In genomic region chr16:19481291-19481690, GRCh38 we compare ENCODE assay signal across 18 cellular contexts. TPM values are rescaled to one million over a fixed set of nuclear protein-coding genes. Genes with fewer than 3 reads are reported as not detected.
DNase-seq lines count a peak whose midpoint lies in the region; ATAC-seq, FAIRE-seq and TF ChIP-seq lines count a peak whose summit lies in the region.
"Had no signal": no experiment of that assay in that cellular context is flagged by ENCODE, and none has a peak within 500 bp of the region (broad histone marks: within the 10 kb centered on the region; RNA-seq: fewer than 3 reads in every experiment).

No MANE protein-coding gene starts in this region.

- TF ChIP-seq POLR2A in A549 (IDR thresholded peaks at IDR 0.05; ENCODE audit: low read length): no peak
- no peak for TF ChIP-seq POLR2A in HepG2 (IDR thresholded peaks at IDR 0.05; ENCODE audit: insufficient read depth in 1 of 2, low read depth in 2 of 2, low read length in 2 of 2)
- no peak for TF ChIP-seq POLR2A in esophagus squamous epithelium (IDR thresholded peaks at IDR 0.05)

- no peak overlapping the region for H3K4me3 Mint-ChIP-seq in activated T-helper 17 cell treated with anti-CD3 and anti-CD28 coated beads, Interleukin-2, amount 50 U/mL, for 72 hours

- DNase-seq in A549 (ENCODE audit: low read depth in 1 of 2, low spot score in 1 of 2) (peak in 1 of 2 experiments; percentile 19), HUDEP-2 (lab: John Stamatoyannopoulos, UW; ENCODE audit: unreplicated experiment in 76 of 76) (peak in 46 of 76 experiments; percentile 2 to 72 (median 24)), astrocyte of the hippocampus (ENCODE audit: low read depth, low spot score) (peak; percentile 21), HepG2 (ENCODE audit: low spot score) (no peak), esophagus squamous epithelium (lab: John Stamatoyannopoulos, UW) (no peak)
- DNase-seq: AML-193, Calu3, DMS79, NCI-H1048, NCI-H146, NCI-H345, NCI-H526 treated with DMSO at 0.1 percent for 48 hours had no signal

- no peaks in the 10 kb centered on the region for H3K9me3 Mint-ChIP-seq in activated T-helper 17 cell treated with anti-CD3 and anti-CD28 coated beads, Interleukin-2, amount 50 U/mL, for 72 hours

- FAIRE-seq in A549 (lab: Jason Lieb, UNC): no peak
- FAIRE-seq in HepG2 (lab: Jason Lieb, UNC): no peak
- FAIRE-seq: G401.6, GM12892, H54 had no signal

- H3K9ac ChIP-seq in HepG2 (ENCODE audit: insufficient read depth, low read depth, low read length): no peak overlapping the region

- H3K36me3 ChIP-seq in HepG2 (replicated peaks in 1 of 2; ENCODE audit: control insufficient read depth in 1 of 2, insufficient read depth in 2 of 2, low read length in 2 of 2) (no peaks in the 10 kb centered on the region), esophagus squamous epithelium (no peaks in the 10 kb centered on the region)

- peaks cover 5% of the 10 kb centered on the region for H3K27me3 Mint-ChIP-seq in activated T-helper 17 cell treated with anti-CD3 and anti-CD28 coated beads, Interleukin-2, amount 50 U/mL, for 72 hours

- no peaks in the 10 kb centered on the region for H3K79me2 ChIP-seq in HepG2 (ENCODE audit: insufficient read depth, low read length)

- H3K9me3 ChIP-seq in A549 (peaks cover 4% of the 10 kb centered on the region; the same call in 1 of the 3 replicates), HepG2 (ENCODE audit: low read length) (no peaks in the 10 kb centered on the region), esophagus squamous epithelium (no peaks in the 10 kb centered on the region)

- no peak for TF ChIP-seq CTCF in A549 (IDR thresholded peaks at IDR 0.05)
- no peak for TF ChIP-seq CTCF in HepG2 (CRISPR knock-in tag; IDR thresholded peaks at IDR 0.05)
- TF ChIP-seq CTCF in esophagus squamous epithelium (IDR thresholded peaks at IDR 0.05): no peak

- no peak for ATAC-seq in A549
- no peak for ATAC-seq in HepG2
- no peak for ATAC-seq in GM18909 (IDR thresholded peaks at IDR 0.05; ENCODE audit: poor library complexity, unreplicated experiment)
- ATAC-seq in GM21423 (IDR thresholded peaks at IDR 0.05; ENCODE audit: unreplicated experiment): no peak
- no peak for ATAC-seq in activated T-helper 17 cell treated with anti-CD3 and anti-CD28 coated beads, Interleukin-2, amount 50 U/mL, for 72 hours (replicated peaks)

- no peaks in the 10 kb centered on the region for H3K4me1 Mint-ChIP-seq in activated T-helper 17 cell treated with anti-CD3 and anti-CD28 coated beads, Interleukin-2, amount 50 U/mL, for 72 hours

- WGBS in A549 (ENCODE audit: missing lambda C conversion rate): 88% methylated on average over 2 of the region's 2 CpGs
- WGBS in HepG2 (ENCODE audit: low lambda C conversion rate): 38% methylated on average over 2 of the region's 2 CpGs
- 74% methylated on average over 2 of the region's 2 CpGs for WGBS in esophagus squamous epithelium, 2 donors

- TF ChIP-seq EP300 in A549 (IDR thresholded peaks at IDR 0.05) (no peak), HepG2 (IDR thresholded peaks at IDR 0.05; ENCODE audit: low read depth in 2 of 2, low read length in 2 of 2) (no peak), HepG2 (CRISPR knock-in tag; IDR thresholded peaks at IDR 0.05; ENCODE audit: borderline replicate concordance) (no peak)

- H3K27ac ChIP-seq in A549 (peak overlapping the region; percentile 3 to 70; a peak in 4 of 6 replicates), HepG2 (ENCODE audit: extremely low read length, insufficient read depth, low read length) (no peak overlapping the region), esophagus squamous epithelium (no peak overlapping the region)

- H3K27ac Mint-ChIP-seq in activated T-helper 17 cell treated with anti-CD3 and anti-CD28 coated beads, Interleukin-2, amount 50 U/mL, for 72 hours: no peak overlapping the region

- H3K4me3 ChIP-seq in A549 (no peak overlapping the region), HepG2 (replicated peaks in 1 of 3; ENCODE audit: insufficient read depth in 1 of 3, low read depth in 2 of 3, low read length in 3 of 3) (no peak overlapping the region), esophagus squamous epithelium (no peak overlapping the region)

- H3K4me1 ChIP-seq in A549: peaks cover 21% of the 10 kb centered on the region
- H3K4me1 ChIP-seq in HepG2 (ENCODE audit: insufficient read depth, low read length): peaks cover 33% of the 10 kb centered on the region
- H3K4me1 ChIP-seq in esophagus squamous epithelium: peaks cover 0 to 13% (median 0%) of the 10 kb centered on the region in 3 donors

- H3K27me3 ChIP-seq in HepG2 (ENCODE audit: control insufficient read depth in 1 of 2, insufficient read depth in 2 of 2, low read length in 2 of 2) (no peaks in the 10 kb centered on the region), esophagus squamous epithelium (no peaks in the 10 kb centered on the region)

- BruUV-seq in HepG2 (replicated peaks; lab: Mats Ljungman, UMichigan): no TSS peak

- intact Hi-C loops in HepG2 (cut with micrococcal nuclease; ENCODE audit: unreplicated experiment): no loop called here
- intact Hi-C loops in esophagus squamous epithelium (cut with DNase I): no loop called here

- CTCF ChIA-PET in A549 (lab: Yijun Ruan, JAX) (interaction anchor here (0.6 to 1.0 kb wide), 2 partner anchors 21 to 118 kb away, joined by 3 to 4 read pairs; no protein-coding TSS in a partner anchor), HepG2 (lab: Yijun Ruan, JAX; ENCODE audit: low intra/inter-chr PET ratio, low total read pairs) (no interaction called here)

- no peaks in the 10 kb centered on the region for H3K36me3 Mint-ChIP-seq in activated T-helper 17 cell treated with anti-CD3 and anti-CD28 coated beads, Interleukin-2, amount 50 U/mL, for 72 hours (ENCODE audit: low read depth)

- TF ChIP-seq RAD21 in A549 (conservative IDR thresholded peaks at IDR 0.05 in 1 of 2, IDR thresholded peaks at IDR 0.05 in 1 of 2) (no peak), HepG2 (CRISPR knock-in tag; IDR thresholded peaks at IDR 0.05) (no peak)

- H3K4me2 ChIP-seq in A549 (no peak overlapping the region), HepG2 (ENCODE audit: low read depth, low read length) (no peak overlapping the region)

- in situ Hi-C loops in HepG2 (cut with HindIII; ENCODE audit: extremely low pct_ligation_motif_present, low pct_unique_long_range_greater_than_20kb): no loop called here

- POLR2A ChIA-PET in A549 (lab: Yijun Ruan, JAX): no interaction called here
- POLR2A ChIA-PET in HepG2 (lab: Yijun Ruan, JAX): no interaction called here

- H4K20me1 ChIP-seq in HepG2 (ENCODE audit: insufficient read depth, low read length): no peaks in the 10 kb centered on the region

- H2AFZ ChIP-seq in HepG2 (ENCODE audit: low read length): no peak overlapping the region

RNA-seq across cellular contexts. Expression of gene GDE1, which starts 40.6 kb away (rescaled TPM):
- polyA plus RNA-seq in A549 (2011; rRNA removed): 81.6 and 85.2 TPM in 2 replicates
- 31.0 and 36.8 TPM in 2 replicates for polyA plus RNA-seq in A549 (2012; cell fraction: cytosol; rRNA removed)
- polyA plus RNA-seq in A549 (2012; cell fraction: nucleus; rRNA removed): 14.0 and 16.2 TPM in 2 replicates
- 54.9 to 59.7 TPM (median 55.6 TPM) in 3 replicates for polyA plus RNA-seq in A549 (2017; fragmentation: RNase III; extraction: RNeasy Plus Mini Kit Qiagen cat#74134 plus additional on column Dnase treatment)
- 28.2 and 28.3 TPM in 2 replicates for polyA minus RNA-seq in A549 (2011; rRNA and poly(A)+ RNA removed)
- 55.1 and 59.0 TPM in 2 replicates for total RNA-seq in HepG2 (2016; rRNA removed; fragmentation: Illumina TruSeq; extraction: Trizol)
- 52.9 and 57.5 TPM in 2 replicates for total RNA-seq in HepG2 (2016; cell fraction: cytosol; rRNA removed; fragmentation: Illumina TruSeq; extraction: Trizol; ENCODE audit: low read depth)
- total RNA-seq in HepG2 (2016; cell fraction: insoluble cytoplasmic fraction; rRNA removed; fragmentation: Illumina TruSeq; extraction: Trizol): 45.6 and 63.3 TPM in 2 replicates
- 123 and 138 TPM in 2 replicates for total RNA-seq in HepG2 (2016; cell fraction: membrane; rRNA removed; fragmentation: Illumina TruSeq; extraction: Trizol)
- 45.2 and 50.8 TPM in 2 replicates for total RNA-seq in HepG2 (2016; cell fraction: nucleus; rRNA removed; fragmentation: Illumina TruSeq; extraction: Trizol)
- polyA plus RNA-seq in HepG2 (2011; rRNA removed): 35.9 and 38.9 TPM in 2 replicates
- polyA plus RNA-seq in HepG2 (2011; cell fraction: cytosol; rRNA removed): 27.6 and 46.5 TPM in 2 replicates
- 10.9 and 16.7 TPM in 2 replicates for polyA plus RNA-seq in HepG2 (2011; cell fraction: nucleus; rRNA removed)
- 89.0 and 119 TPM in 2 replicates for polyA plus RNA-seq in HepG2 (2012)
- 80.4 and 81.8 TPM in 2 replicates for polyA plus RNA-seq in HepG2 (2016; cell fraction: cytosol; fragmentation: Illumina TruSeq; extraction: Trizol; ENCODE audit: low read depth)
- polyA plus RNA-seq in HepG2 (2016; cell fraction: insoluble cytoplasmic fraction; fragmentation: Illumina TruSeq; extraction: Trizol; ENCODE audit: low read depth): 50.5 and 58.3 TPM in 2 replicates
- polyA plus RNA-seq in HepG2 (2016; cell fraction: membrane; fragmentation: Illumina TruSeq; extraction: Trizol; ENCODE audit: low read depth): 115 and 129 TPM in 2 replicates
- polyA plus RNA-seq in HepG2 (2016; cell fraction: nucleus; fragmentation: Illumina TruSeq; extraction: Trizol; ENCODE audit: insufficient read depth, low read depth): 61.2 and 70.9 TPM in 2 replicates
- polyA minus RNA-seq in HepG2 (2011; rRNA and poly(A)+ RNA removed; ENCODE audit: low replicate concordance): 12.3 and 18.4 TPM in 2 replicates
- polyA minus RNA-seq in HepG2 (2011; cell fraction: cytosol; rRNA and poly(A)+ RNA removed): 24.4 and 28.3 TPM in 2 replicates
- 15.5 and 36.3 TPM in 2 replicates for polyA minus RNA-seq in HepG2 (2011; cell fraction: nucleus; rRNA and poly(A)+ RNA removed)
- total RNA-seq in esophagus squamous epithelium: 10 to 100 TPM; 36.3 to 66.4 (median 41.2) TPM
- 10 to 100 TPM; 24.2 to 36.9 TPM for total RNA-seq in activated T-helper 17 cell treated with anti-CD3 and anti-CD28 coated beads, Interleukin-2, amount 50 U/mL, for 72 hours

RNA-seq across cellular contexts. Expression of gene CCP110, which starts 42.5 kb away (rescaled TPM):
- 14.0 and 15.3 TPM in 2 replicates for polyA plus RNA-seq in A549 (2011; rRNA removed)
- polyA plus RNA-seq in A549 (2012; cell fraction: cytosol; rRNA removed): 4.0 and 4.4 TPM in 2 replicates
- 2.4 and 3.0 TPM in 2 replicates for polyA plus RNA-seq in A549 (2012; cell fraction: nucleus; rRNA removed)
- 11.3 to 12.1 TPM (median 11.6 TPM) in 3 replicates for polyA plus RNA-seq in A549 (2017; fragmentation: RNase III; extraction: RNeasy Plus Mini Kit Qiagen cat#74134 plus additional on column Dnase treatment)
- 4.6 and 6.5 TPM in 2 replicates for polyA minus RNA-seq in A549 (2011; rRNA and poly(A)+ RNA removed)
- 11.1 and 19.9 TPM in 2 replicates for total RNA-seq in HepG2 (2016; rRNA removed; fragmentation: Illumina TruSeq; extraction: Trizol)
- total RNA-seq in HepG2 (2016; cell fraction: cytosol; rRNA removed; fragmentation: Illumina TruSeq; extraction: Trizol; ENCODE audit: low read depth): 1.7 and 2.6 TPM in 2 replicates
- 10.2 and 19.5 TPM in 2 replicates for total RNA-seq in HepG2 (2016; cell fraction: insoluble cytoplasmic fraction; rRNA removed; fragmentation: Illumina TruSeq; extraction: Trizol)
- 7.1 and 7.9 TPM in 2 replicates for total RNA-seq in HepG2 (2016; cell fraction: membrane; rRNA removed; fragmentation: Illumina TruSeq; extraction: Trizol)
- total RNA-seq in HepG2 (2016; cell fraction: nucleus; rRNA removed; fragmentation: Illumina TruSeq; extraction: Trizol): 15.4 and 17.2 TPM in 2 replicates
- polyA plus RNA-seq in HepG2 (2011; rRNA removed): 8.6 and 10.0 TPM in 2 replicates
- polyA plus RNA-seq in HepG2 (2011; cell fraction: cytosol; rRNA removed): 3.3 and 5.1 TPM in 2 replicates
- 6.8 and 10.0 TPM in 2 replicates for polyA plus RNA-seq in HepG2 (2011; cell fraction: nucleus; rRNA removed)
- polyA plus RNA-seq in HepG2 (2012): 17.7 and 18.2 TPM in 2 replicates
- 0.46 and 0.52 TPM in 2 replicates for polyA plus RNA-seq in HepG2 (2016; cell fraction: cytosol; fragmentation: Illumina TruSeq; extraction: Trizol; ENCODE audit: low read depth)
- polyA plus RNA-seq in HepG2 (2016; cell fraction: insoluble cytoplasmic fraction; fragmentation: Illumina TruSeq; extraction: Trizol; ENCODE audit: low read depth): 19.6 and 20.5 TPM in 2 replicates
- polyA plus RNA-seq in HepG2 (2016; cell fraction: membrane; fragmentation: Illumina TruSeq; extraction: Trizol; ENCODE audit: low read depth): 2.5 and 2.6 TPM in 2 replicates
- 23.8 and 24.5 TPM in 2 replicates for polyA plus RNA-seq in HepG2 (2016; cell fraction: nucleus; fragmentation: Illumina TruSeq; extraction: Trizol; ENCODE audit: insufficient read depth, low read depth)
- 3.5 and 5.4 TPM in 2 replicates for polyA minus RNA-seq in HepG2 (2011; rRNA and poly(A)+ RNA removed; ENCODE audit: low replicate concordance)
- 7.8 and 8.1 TPM in 2 replicates for polyA minus RNA-seq in HepG2 (2011; cell fraction: cytosol; rRNA and poly(A)+ RNA removed)
- 18.4 and 23.4 TPM in 2 replicates for polyA minus RNA-seq in HepG2 (2011; cell fraction: nucleus; rRNA and poly(A)+ RNA removed)
- total RNA-seq in esophagus squamous epithelium: 10 to 100 TPM in 1 of 4 donors, 1 to 10 TPM in 3; 6.4 to 13.7 (median 7.4) TPM
- 10 to 100 TPM; 28.1 to 46.5 TPM for total RNA-seq in activated T-helper 17 cell treated with anti-CD3 and anti-CD28 coated beads, Interleukin-2, amount 50 U/mL, for 72 hours

Comparison
In these comparisons a context has a peak if more than half of its experiments do, and no peak if none do; other contexts are left out.
1. DNase-seq: peak in HUDEP-2 (46 of 76) and astrocyte of the hippocampus (single experiment); none in HepG2 (single experiment) and esophagus squamous epithelium (single experiment).
2. H3K27ac ChIP-seq: peak in A549 (2 of 2); none in HepG2 (single experiment) and esophagus squamous epithelium (0 of 4).
3. Of the 38 proteins assayed by ChIP-seq in both HepG2 and A549: peak only in HepG2: none; only in A549: none; in both: MAFK and NFE2L2; in neither: 36.